Comparison of ENCODE assay signal across 22 cellular contexts in genomic region chr5:156587012-156587411, GRCh38.
DNase-seq lines count a peak whose midpoint lies in the region; ATAC-seq and TF ChIP-seq lines count a peak whose summit lies in the region.
"Had no signal": no experiment of that assay in that cellular context is flagged by ENCODE, and none has a peak within 500 bp of the region (broad histone marks: within the 10 kb centered on the region; RNA-seq: fewer than 3 reads in every experiment).

No MANE protein-coding gene starts in this region.

- ATAC-seq in right cardiac atrium (no peak), Right ventricle myocardium superior (ENCODE audit: poor library complexity) (no peak), GM18907 (IDR thresholded peaks at IDR 0.05; ENCODE audit: unreplicated experiment) (no peak)
- no peak for ATAC-seq in naive thymus-derived CD4-positive, alpha-beta T cell
- ATAC-seq: A549, K562 had no signal

- H3K27me3 ChIP-seq in right cardiac atrium (ENCODE audit: control insufficient read depth, insufficient read depth) (no peaks in the 10 kb centered on the region), esophagus muscularis mucosa (no peaks in the 10 kb centered on the region), muscle layer of duodenum (ENCODE audit: low read depth, low read length) (no peaks in the 10 kb centered on the region), uterus (no peaks in the 10 kb centered on the region)
- H3K27me3 ChIP-seq in naive thymus-derived CD4-positive, alpha-beta T cell (ENCODE audit: control insufficient read depth in 2 of 2, insufficient read depth in 2 of 2, low read length in 2 of 2) = no peaks in the 10 kb centered on the region
- H3K27me3 ChIP-seq: BLaER1 had no signal

- TF ChIP-seq POLR2A in esophagus muscularis mucosa (IDR thresholded peaks at IDR 0.05; ENCODE audit: low read depth) (no peak), uterus (IDR thresholded peaks at IDR 0.05) (no peak)

- 10% methylated on average over 2 of the region's 2 CpGs for WGBS in right cardiac atrium
- 44% methylated on average over 1 of the region's 2 CpGs for WGBS in esophagus muscularis mucosa

- CTCF ChIA-PET in naive thymus-derived CD4-positive, alpha-beta T cell (lab: Charles Lee) = no interaction called here

- no peak overlapping the region for H3K27ac Mint-ChIP-seq in naive thymus-derived CD4-positive, alpha-beta T cell
- H3K27ac Mint-ChIP-seq in mesothelial cell of epicardium = no peak overlapping the region
- H3K27ac Mint-ChIP-seq: CD4-positive, alpha-beta memory T cell had no signal

- H3K27ac ChIP-seq in right cardiac atrium (ENCODE audit: low read length) (peak overlapping the region; percentile 52), esophagus muscularis mucosa (replicated peaks in 1 of 4) (peak overlapping the region; percentile 73 to 84 (median 81)), muscle layer of duodenum (ENCODE audit: low read length) (peak overlapping the region; percentile 3), uterus (peak overlapping the region; percentile 27 to 79)
- H3K27ac ChIP-seq in naive thymus-derived CD4-positive, alpha-beta T cell (ENCODE audit: low read depth, low read length) = no peak overlapping the region
- H3K27ac ChIP-seq: A549, BLaER1 had no signal

- H3K4me1 ChIP-seq in right cardiac atrium (ENCODE audit: control insufficient read depth, insufficient read depth, low read length) (peaks cover 4% of the 10 kb centered on the region), esophagus muscularis mucosa (peaks cover 25 to 83% (median 64%) of the 10 kb centered on the region in 4 donors), muscle layer of duodenum (ENCODE audit: control insufficient read depth in 1 of 2, insufficient read depth in 2 of 2, low read length in 2 of 2) (peaks cover 3 to 27% of the 10 kb centered on the region in 2 donors), uterus (no peaks in the 10 kb centered on the region)
- H3K4me1 ChIP-seq in naive thymus-derived CD4-positive, alpha-beta T cell (ENCODE audit: control insufficient read depth in 2 of 2, insufficient read depth in 2 of 2, low read length in 2 of 2) = no peaks in the 10 kb centered on the region
- H3K4me1 ChIP-seq: A549, BLaER1 had no signal

- H3K4me3 ChIP-seq in right cardiac atrium (ENCODE audit: low read length) (no peak overlapping the region), esophagus muscularis mucosa (no peak overlapping the region), muscle layer of duodenum (ENCODE audit: low read depth in 1 of 2, low read length in 2 of 2) (no peak overlapping the region), uterus (no peak overlapping the region)
- H3K4me3 ChIP-seq in naive thymus-derived CD4-positive, alpha-beta T cell (ENCODE audit: low read length) = no peak overlapping the region
- H3K4me3 ChIP-seq: A549, BLaER1, K562 had no signal

- no peak overlapping the region for H3K4me3 Mint-ChIP-seq in naive thymus-derived CD4-positive, alpha-beta T cell
- H3K4me3 Mint-ChIP-seq in mesothelial cell of epicardium = no peak overlapping the region
- H3K4me3 Mint-ChIP-seq: CD4-positive, alpha-beta memory T cell had no signal

- TF ChIP-seq CTCF in esophagus muscularis mucosa (IDR thresholded peaks at IDR 0.05) (no peak), uterus (IDR thresholded peaks at IDR 0.05) (no peak), mesothelial cell of epicardium (IDR thresholded peaks at IDR 0.05; ENCODE audit: unreplicated experiment) (no peak)

- H3K27me3 Mint-ChIP-seq in naive thymus-derived CD4-positive, alpha-beta T cell = peaks cover 31 to 54% (median 38%) of the 10 kb centered on the region in 5 donors
- H3K27me3 Mint-ChIP-seq in mesothelial cell of epicardium (ENCODE audit: low read depth) = peaks cover 10% of the 10 kb centered on the region

- no peak for DNase-seq in right cardiac atrium
- no peak for DNase-seq in Right ventricle myocardium superior
- DNase-seq in esophagus muscularis mucosa (ENCODE audit: extremely low spot score) = no peak
- no peak for DNase-seq in uterus
- DNase-seq in naive thymus-derived CD4-positive, alpha-beta T cell = no peak
- DNase-seq in mesothelial cell of epicardium (ENCODE audit: low spot score in 2 of 2, unreplicated experiment in 2 of 2) = no peak
- DNase-seq: CD4-positive, alpha-beta memory T cell; DMS153; GDM1; GOT3; NCI-H1105 treated with DMSO at 0.1 percent for 48 hours; NCI-H187; NCI-H2107; NCI-H510A; NCI-H82; OCI-M1; SIG-M5 had no signal

- H3K36me3 Mint-ChIP-seq in naive thymus-derived CD4-positive, alpha-beta T cell = no peaks in the 10 kb centered on the region
- no peaks in the 10 kb centered on the region for H3K36me3 Mint-ChIP-seq in mesothelial cell of epicardium
- H3K36me3 Mint-ChIP-seq: CD4-positive, alpha-beta memory T cell had no signal

- no peaks in the 10 kb centered on the region for H3K9me3 ChIP-seq in right cardiac atrium (ENCODE audit: control insufficient read depth, low read length)
- no peaks in the 10 kb centered on the region for H3K9me3 ChIP-seq in esophagus muscularis mucosa
- H3K9me3 ChIP-seq in muscle layer of duodenum (ENCODE audit: control insufficient read depth in 1 of 2, low read length in 2 of 2) = no peaks in the 10 kb centered on the region
- no peaks in the 10 kb centered on the region for H3K9me3 ChIP-seq in uterus
- no peaks in the 10 kb centered on the region for H3K9me3 ChIP-seq in naive thymus-derived CD4-positive, alpha-beta T cell (ENCODE audit: control insufficient read depth in 2 of 3, low read length in 3 of 3)
- H3K9me3 ChIP-seq: A549, BLaER1 had no signal

- no peaks in the 10 kb centered on the region for H3K4me1 Mint-ChIP-seq in naive thymus-derived CD4-positive, alpha-beta T cell
- peaks cover 29% of the 10 kb centered on the region for H3K4me1 Mint-ChIP-seq in mesothelial cell of epicardium
- H3K4me1 Mint-ChIP-seq: CD4-positive, alpha-beta memory T cell had no signal

- H3K36me3 ChIP-seq in esophagus muscularis mucosa (no peaks in the 10 kb centered on the region), muscle layer of duodenum (ENCODE audit: control insufficient read depth in 1 of 2, insufficient read depth in 2 of 2, low read length in 2 of 2) (no peaks in the 10 kb centered on the region), uterus (no peaks in the 10 kb centered on the region)
- no peaks in the 10 kb centered on the region for H3K36me3 ChIP-seq in naive thymus-derived CD4-positive, alpha-beta T cell (ENCODE audit: control insufficient read depth in 2 of 3, insufficient read depth in 3 of 3, low read length in 3 of 3)
- H3K36me3 ChIP-seq: BLaER1 had no signal

- POLR2A ChIA-PET in naive thymus-derived CD4-positive, alpha-beta T cell (lab: Charles Lee) = no interaction called here

- intact Hi-C loops in right cardiac atrium (cut with DNase I) (no loop called here), Right ventricle myocardium superior (cut with DNase I) (no loop called here), esophagus muscularis mucosa (cut with DNase I) (no loop called here), uterus (cut with DNase I; ENCODE audit: low total_unique reads) (no loop called here)
- intact Hi-C loops in naive thymus-derived CD4-positive, alpha-beta T cell (cut with micrococcal nuclease) = no loop called here

- no peak for TF ChIP-seq EP300 in esophagus muscularis mucosa (IDR thresholded peaks at IDR 0.05)

- peaks cover 0 to 4% (median 0%) of the 10 kb centered on the region in 11 donors for H3K9me3 Mint-ChIP-seq in naive thymus-derived CD4-positive, alpha-beta T cell
- H3K9me3 Mint-ChIP-seq in mesothelial cell of epicardium = no peaks in the 10 kb centered on the region
